ENCODE assay signal across 10 cellular contexts in the genomic region with DNA sequence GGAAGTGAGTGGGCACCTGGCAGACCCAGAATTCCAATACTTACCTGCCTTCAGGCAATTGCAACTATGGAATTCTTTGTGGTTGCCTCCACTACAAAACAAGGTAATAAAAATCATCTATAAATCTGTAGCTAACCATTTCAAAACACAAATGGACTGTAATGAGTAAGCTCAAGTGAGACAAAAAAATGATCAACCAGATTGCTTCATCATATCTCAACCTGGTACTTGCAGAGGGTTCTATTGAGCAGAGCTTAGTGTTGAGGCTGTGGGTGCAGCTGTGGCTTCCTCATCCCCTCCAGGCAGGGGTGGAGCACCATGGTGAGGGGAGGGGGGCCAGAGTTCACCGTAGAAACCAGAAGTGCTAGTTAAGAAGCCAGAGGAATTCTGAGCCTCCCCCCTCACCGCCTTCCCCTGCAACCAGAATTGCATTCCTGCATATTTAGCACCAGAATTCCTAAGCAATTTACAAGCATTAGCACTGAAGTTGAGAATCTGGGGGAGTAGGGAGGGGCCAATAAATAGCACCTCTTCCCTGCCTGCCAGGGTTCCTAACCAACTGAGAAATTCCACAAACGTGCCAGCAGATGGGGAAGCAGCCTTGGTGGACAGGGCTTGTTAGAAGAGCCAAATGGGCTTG. TPM values are rescaled to one million over a fixed set of nuclear protein-coding genes. Genes with fewer than 3 reads are reported as not detected.
A peak's percentile ranks its signal among the peaks of the same experiment; 100 is the strongest.
DNase-seq lines count a peak whose midpoint lies in the region; ATAC-seq and TF ChIP-seq lines count a peak whose summit lies in the region.
"Had no signal": no experiment of that assay in that cellular context is flagged by ENCODE, and none has a peak within 500 bp of the region (broad histone marks: within the 10 kb centered on the region; RNA-seq: fewer than 3 reads in every experiment).

No MANE protein-coding gene starts in this region.

- H3K27ac ChIP-seq in cardiac muscle cell (no peak overlapping the region), SK-N-MC (peak overlapping the region; percentile 92), upper lobe of right lung (no peak overlapping the region)

- H3K27me3 ChIP-seq in cardiac muscle cell (no peaks in the 10 kb centered on the region), upper lobe of right lung (no peaks in the 10 kb centered on the region)

- no peak overlapping the region for H3K9ac ChIP-seq in SK-N-MC (ENCODE audit: insufficient read length)

- TF ChIP-seq CTCF in cardiac muscle cell (IDR thresholded peaks at IDR 0.05; ENCODE audit: low read depth, low read length) (no peak), upper lobe of right lung (IDR thresholded peaks at IDR 0.05) (no peak)

- DNase-seq in cardiac muscle cell (ENCODE audit: low read depth in 1 of 2, low spot score in 1 of 2): peak; percentile 5 to 70
- no peak for DNase-seq in Right ventricle myocardium superior
- peak; percentile 90 for DNase-seq in SK-N-MC (ENCODE audit: low read depth, low spot score)
- DNase-seq in glomerular visceral epithelial cell (ENCODE audit: extremely low spot score): peak; percentile 87
- DNase-seq in upper lobe of right lung: no peak
- DNase-seq: C1 segment of cervical spinal cord had no signal

- ATAC-seq in Right ventricle myocardium superior (ENCODE audit: poor library complexity) (no peak), upper lobe of right lung (peak; percentile 88), GM21529 (IDR thresholded peaks at IDR 0.05; ENCODE audit: unreplicated experiment) (no peak), GM21786 (IDR thresholded peaks at IDR 0.05; ENCODE audit: unreplicated experiment) (no peak), GM18511 (IDR thresholded peaks at IDR 0.05; ENCODE audit: unreplicated experiment) (no peak)

- H3K4me3 ChIP-seq in cardiac muscle cell: no peak overlapping the region
- H3K4me3 ChIP-seq in SK-N-MC: peak overlapping the region; percentile 58
- H3K4me3 ChIP-seq in upper lobe of right lung: no peak overlapping the region

- H3K4me1 ChIP-seq in cardiac muscle cell (ENCODE audit: low read depth): no peaks in the 10 kb centered on the region
- no peaks in the 10 kb centered on the region for H3K4me1 ChIP-seq in upper lobe of right lung

- intact Hi-C loops in Right ventricle myocardium superior (cut with DNase I): no loop called here
- intact Hi-C loops in upper lobe of right lung (cut with DNase I): no loop called here

- no peaks in the 10 kb centered on the region for H3K9me3 ChIP-seq in cardiac muscle cell (ENCODE audit: low read depth)
- H3K9me3 ChIP-seq in SK-N-MC (ENCODE audit: low read depth, low read length): no peaks in the 10 kb centered on the region
- H3K9me3 ChIP-seq in upper lobe of right lung: no peaks in the 10 kb centered on the region

- H3K36me3 ChIP-seq in cardiac muscle cell (no peaks in the 10 kb centered on the region), SK-N-MC (ENCODE audit: insufficient read depth, low read length) (no peaks in the 10 kb centered on the region), upper lobe of right lung (no peaks in the 10 kb centered on the region)

RNA-seq across cellular contexts. Expression of a gene that starts 11.5 kb away (rescaled TPM):
- total RNA-seq in cardiac muscle cell (not detected in 2 replicates), Right ventricle myocardium superior (not detected), upper lobe of right lung (not detected)
- polyA plus RNA-seq in cardiac muscle cell: not detected in 2 replicates
- polyA plus RNA-seq: neural cell had no signal

RNA-seq across cellular contexts. Expression of a gene that starts 22.7 kb away (rescaled TPM):
- total RNA-seq in cardiac muscle cell (not detected in 2 replicates), Right ventricle myocardium superior (not detected), upper lobe of right lung (not detected)
- not detected in 2 replicates for polyA plus RNA-seq in cardiac muscle cell
- polyA plus RNA-seq: neural cell had no signal

RNA-seq across cellular contexts. Expression of a gene that starts 49.0 kb away (rescaled TPM):
- total RNA-seq in cardiac muscle cell (15.1 and 18.7 TPM in 2 replicates), Right ventricle myocardium superior (15.6 TPM), upper lobe of right lung (33.4 TPM)
- polyA plus RNA-seq in cardiac muscle cell: 13.6 and 23.5 TPM in 2 replicates

RNA-seq across cellular contexts. Expression of a gene that starts 49.8 kb away (rescaled TPM):
- total RNA-seq in cardiac muscle cell (30.7 and 36.0 TPM in 2 replicates), Right ventricle myocardium superior (9.3 TPM), upper lobe of right lung (84.9 TPM)
- 7.7 and 9.9 TPM in 2 replicates for polyA plus RNA-seq in cardiac muscle cell

RNA-seq across cellular contexts. Expression of a gene that starts 57.0 kb away (rescaled TPM):
- total RNA-seq in cardiac muscle cell: not detected in 2 replicates
- polyA plus RNA-seq in cardiac muscle cell: not detected in 2 replicates
- not detected for total RNA-seq in Right ventricle myocardium superior
- not detected for total RNA-seq in upper lobe of right lung
- polyA plus RNA-seq: neural cell had no signal

Comparison
In these comparisons a context has a peak if more than half of its experiments do, and no peak if none do; other contexts are left out.
1. DNase-seq: peak in cardiac muscle cell (2 of 2), SK-N-MC (single experiment) and glomerular visceral epithelial cell (single experiment); none in Right ventricle myocardium superior (single experiment) and upper lobe of right lung (single experiment).